14 cellular contexts compared by ENCODE assay signal in genomic region chr1:222334026-222334680, GRCh38.
DNase-seq lines count a peak whose midpoint lies in the region; ATAC-seq and TF ChIP-seq lines count a peak whose summit lies in the region.
"Had no signal": no experiment of that assay in that cellular context is flagged by ENCODE, and none has a peak within 500 bp of the region (broad histone marks: within the 10 kb centered on the region; RNA-seq: fewer than 3 reads in every experiment).

No MANE protein-coding gene starts in this region.

- H3K9me3 ChIP-seq in AG04450 (ENCODE audit: control insufficient read depth, insufficient read depth, low read length) (no peaks in the 10 kb centered on the region), SJCRH30 (replicated peaks) (no peaks in the 10 kb centered on the region), esophagus muscularis mucosa (no peaks in the 10 kb centered on the region)

- DNase-seq in AG04450 (ENCODE audit: low read depth, low spot score) = peak; percentile 20
- DNase-seq in GM12865 (ENCODE audit: low read depth) = peak; percentile 1
- peak; percentile 15 to 27 for DNase-seq in SJCRH30
- peak; percentile 81 for DNase-seq in glomerular visceral epithelial cell (ENCODE audit: extremely low spot score)
- DNase-seq in ureter (ENCODE audit: low spot score) = no peak
- DNase-seq in esophagus muscularis mucosa (ENCODE audit: extremely low spot score) = no peak
- DNase-seq in left ventricle myocardium superior = no peak
- DNase-seq: activated CD4-positive, CD25-positive, alpha-beta regulatory T cell treated with anti-CD3 and anti-CD28 coated beads, Interleukin-2, amount 50 U/mL, for 72 hours; activated gamma-delta T cell treated with Interleukin-2 at 50 U/mL for 16 hours; NCI-H2081 treated with DMSO at 0.1 percent for 48 hours; stimulated activated naive CD4-positive, alpha-beta T cell treated with Interleukin-2 at 50 U/mL for 16 hours had no signal

- peaks cover 15% of the 10 kb centered on the region for H3K4me1 ChIP-seq in SJCRH30
- H3K4me1 ChIP-seq in esophagus muscularis mucosa = no peaks in the 10 kb centered on the region

- H3K27me3 ChIP-seq in AG04450 (ENCODE audit: control insufficient read depth, insufficient read depth, low read length) (no peaks in the 10 kb centered on the region), SJCRH30 (no peaks in the 10 kb centered on the region; the same call in 1 of the 2 replicates), esophagus muscularis mucosa (no peaks in the 10 kb centered on the region)

- intact Hi-C loops in esophagus muscularis mucosa (cut with DNase I) (no loop called here), left ventricle myocardium superior (cut with micrococcal nuclease) (no loop called here)

- TF ChIP-seq CTCF in AG04450 (IDR thresholded peaks at IDR 0.05; ENCODE audit: low read depth, low read length) (no peak), GM12865 (IDR thresholded peaks at IDR 0.05; ENCODE audit: insufficient read depth, low read depth, low read length, missing control alignments) (no peak), esophagus muscularis mucosa (IDR thresholded peaks at IDR 0.05) (no peak)

- CTCF ChIA-PET in AG04450 (lab: Charles Lee) = interaction anchor here (2.3 kb wide), 1 partner anchor 121 kb away, joined by 8 read pairs; no protein-coding TSS in a partner anchor

- H3K27ac ChIP-seq in AG04450 (ENCODE audit: low read depth, low read length) (no peak overlapping the region), SJCRH30 (peak overlapping the region; percentile 62), esophagus muscularis mucosa (replicated peaks in 1 of 4) (no peak overlapping the region)
- H3K27ac ChIP-seq: C4-2B had no signal

- ATAC-seq in SK-N-SH treated with all-trans-retinoic acid at 6 μM for 48 hours (no peak), left ventricle myocardium superior (no peak)
- ATAC-seq: esophagus mucosa had no signal

- POLR2A ChIA-PET in AG04450 (lab: Yijun Ruan, JAX) = no interaction called here

- H3K4me3 ChIP-seq in AG04450 (ENCODE audit: low read depth, low read length) (no peak overlapping the region), GM12865 (ENCODE audit: low read depth, low read length) (no peak overlapping the region), SJCRH30 (no peak overlapping the region), esophagus muscularis mucosa (no peak overlapping the region)

- 80% methylated on average over 5 of the region's 5 CpGs for WGBS in esophagus muscularis mucosa

- TF ChIP-seq EP300 in esophagus muscularis mucosa (IDR thresholded peaks at IDR 0.05) = no peak

- H3K36me3 ChIP-seq in SJCRH30 = no peaks in the 10 kb centered on the region
- no peaks in the 10 kb centered on the region for H3K36me3 ChIP-seq in esophagus muscularis mucosa

- no peak for TF ChIP-seq POLR2A in esophagus muscularis mucosa (IDR thresholded peaks at IDR 0.05; ENCODE audit: low read depth)

TF ChIP-seq in SK-N-SH treated with all-trans-retinoic acid at 6 μM for 48 hours, 23 proteins besides CTCF, POLR2A, EP300 and RAD21:
- TF ChIP-seq ZFP30 (CRISPR knock-in tag; IDR thresholded peaks at IDR 0.05) (no peak), ISL1 (CRISPR knock-in tag; IDR thresholded peaks at IDR 0.05) (no peak), CSRNP3 (CRISPR knock-in tag; IDR thresholded peaks at IDR 0.05) (no peak), ZFP3 (CRISPR knock-in tag; IDR thresholded peaks at IDR 0.05) (no peak), GLIS3 (CRISPR knock-in tag; IDR thresholded peaks at IDR 0.05) (no peak), ZNF8 (CRISPR knock-in tag; IDR thresholded peaks at IDR 0.05) (no peak), PATZ1 (CRISPR knock-in tag; IDR thresholded peaks at IDR 0.05; ENCODE audit: borderline replicate concordance) (no peak), ESRRG (CRISPR knock-in tag; IDR thresholded peaks at IDR 0.05) (no peak), ZNF70 (CRISPR knock-in tag; IDR thresholded peaks at IDR 0.05) (no peak), PPARA (CRISPR knock-in tag; IDR thresholded peaks at IDR 0.05; ENCODE audit: borderline replicate concordance) (no peak)

Comparison
In these comparisons a context has a peak if more than half of its experiments do, and no peak if none do; other contexts are left out.
1. DNase-seq: peak in AG04450 (single experiment), GM12865 (single experiment), SJCRH30 (2 of 2) and glomerular visceral epithelial cell (single experiment); none in ureter (single experiment), esophagus muscularis mucosa (single experiment) and left ventricle myocardium superior (single experiment).